22 cellular contexts compared by ENCODE assay signal in the genomic region with DNA sequence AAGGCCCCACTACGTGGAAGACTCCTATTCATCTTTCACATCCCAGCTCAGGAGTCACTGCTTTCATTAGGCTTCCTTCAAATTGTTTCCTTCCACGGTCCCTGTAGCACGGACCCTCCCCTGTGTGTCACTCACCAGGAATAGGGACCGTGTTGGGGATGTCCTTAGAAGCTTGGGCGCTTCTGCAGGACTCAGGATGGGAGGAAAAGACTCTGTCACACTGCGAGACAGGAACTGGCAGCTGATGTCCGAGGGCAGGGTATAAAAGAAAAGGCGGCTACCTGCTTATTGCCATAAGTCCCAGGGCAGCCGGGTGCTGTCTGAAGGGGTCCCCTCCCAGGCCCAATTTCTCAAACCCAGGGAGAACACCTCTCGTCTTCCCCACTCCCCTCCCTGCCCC.
DNase-seq lines count a peak whose midpoint lies in the region; ATAC-seq and TF ChIP-seq lines count a peak whose summit lies in the region.
"Had no signal": no experiment of that assay in that cellular context is flagged by ENCODE, and none has a peak within 500 bp of the region (broad histone marks: within the 10 kb centered on the region; RNA-seq: fewer than 3 reads in every experiment).

No MANE protein-coding gene starts in this region.

- no peak for TF ChIP-seq CTCF in vagina (IDR thresholded peaks at IDR 0.05)

- no peaks in the 10 kb centered on the region for H3K9me3 Mint-ChIP-seq in activated CD8-positive, alpha-beta memory T cell treated with anti-CD3 and anti-CD28 coated beads, Interleukin-2, amount 10 ng/mL, durations not matched to agents 7 days and 5 days (ENCODE audit: low read depth)
- H3K9me3 Mint-ChIP-seq: CD8-positive, alpha-beta memory T cell had no signal

- no peak overlapping the region for H3K4me3 ChIP-seq in vagina
- H3K4me3 ChIP-seq: Peyer's patch had no signal

- H3K27me3 Mint-ChIP-seq in activated CD8-positive, alpha-beta memory T cell treated with anti-CD3 and anti-CD28 coated beads, Interleukin-2, amount 10 ng/mL, durations not matched to agents 7 days and 5 days = peaks cover 21% of the 10 kb centered on the region

- intact Hi-C loops in vagina (cut with DNase I) = no loop called here

- H3K36me3 Mint-ChIP-seq in activated CD8-positive, alpha-beta memory T cell treated with anti-CD3 and anti-CD28 coated beads, Interleukin-2, amount 10 ng/mL, durations not matched to agents 7 days and 5 days = peaks cover 7% of the 10 kb centered on the region

- H3K27me3 ChIP-seq in vagina = no peaks in the 10 kb centered on the region
- H3K27me3 ChIP-seq: BE2C, Peyer's patch had no signal

- H3K4me1 Mint-ChIP-seq in activated CD8-positive, alpha-beta memory T cell treated with anti-CD3 and anti-CD28 coated beads, Interleukin-2, amount 10 ng/mL, durations not matched to agents 7 days and 5 days = peaks cover 3% of the 10 kb centered on the region
- H3K4me1 Mint-ChIP-seq: CD14-positive monocyte had no signal

- H3K4me3 Mint-ChIP-seq in activated CD8-positive, alpha-beta memory T cell treated with anti-CD3 and anti-CD28 coated beads, Interleukin-2, amount 10 ng/mL, durations not matched to agents 7 days and 5 days = no peak overlapping the region
- H3K4me3 Mint-ChIP-seq: CD14-positive monocyte; CD8-positive, alpha-beta memory T cell had no signal

- H3K4me1 ChIP-seq in vagina = no peaks in the 10 kb centered on the region
- H3K4me1 ChIP-seq: BE2C, Peyer's patch had no signal

- ATAC-seq in activated CD8-positive, alpha-beta memory T cell treated with anti-CD3 and anti-CD28 coated beads, Interleukin-2, amount 10 ng/mL, durations not matched to agents 7 days and 5 days = no peak

- no peak for TF ChIP-seq POLR2A in vagina (IDR thresholded peaks at IDR 0.05)

- no peaks in the 10 kb centered on the region for H3K36me3 ChIP-seq in vagina
- H3K36me3 ChIP-seq: BE2C, Peyer's patch had no signal

- CTCF ChIA-PET in activated CD8-positive, alpha-beta memory T cell treated with anti-CD3 and anti-CD28 coated beads, Interleukin-2, amount 10 ng/mL, durations not matched to agents 7 days and 5 days (lab: Charles Lee) = no interaction called here

- H3K27ac Mint-ChIP-seq in activated CD8-positive, alpha-beta memory T cell treated with anti-CD3 and anti-CD28 coated beads, Interleukin-2, amount 10 ng/mL, durations not matched to agents 7 days and 5 days = no peak overlapping the region

- no peak overlapping the region for H3K27ac ChIP-seq in vagina
- H3K27ac ChIP-seq: Peyer's patch had no signal

- peak; percentile 7 for DNase-seq in activated CD8-positive, alpha-beta memory T cell treated with anti-CD3 and anti-CD28 coated beads, Interleukin-2, amount 10 ng/mL, durations not matched to agents 7 days and 5 days
- no peak for DNase-seq in activated CD8-positive, alpha-beta memory T cell treated with anti-CD3 and anti-CD28 coated beads, Interleukin-2, amount 50 U/mL, for 48 hours
- peak; percentile 11 for DNase-seq in SK-N-DZ (ENCODE audit: low spot score)
- peak; percentile 50 for DNase-seq in islet precursor cell
- peak; percentile 54 to 64 for DNase-seq in vagina (ENCODE audit: extremely low spot score in 2 of 2)
- DNase-seq in DMS114 treated with DMSO at 0.1 percent for 48 hours (lab: John Stamatoyannopoulos, UW; ENCODE audit: unreplicated experiment) = no peak
- no peak for DNase-seq in stimulated activated CD4-positive, alpha-beta T cell treated with anti-CD3 and anti-CD28 coated beads, Interleukin-4, amount 100 ng/mL, for 24 hours
- DNase-seq: BE2C; Calu3; CD8-positive, alpha-beta memory T cell; DND-41; HCEC 1CT; IMR-90; KG1; MM.1S; NCI-H1048; NCI-H446; NCI-H524 treated with DMSO at 0.1 percent for 48 hours; OCI-M1; Peyer's patch; SIG-M5 had no signal

- no peaks in the 10 kb centered on the region for H3K9me3 ChIP-seq in vagina
- H3K9me3 ChIP-seq: BE2C, Peyer's patch had no signal

Comparison
In these comparisons a context has a peak if more than half of its experiments do, and no peak if none do; other contexts are left out.
1. DNase-seq: peak in activated CD8-positive, alpha-beta memory T cell treated with anti-CD3 and anti-CD28 coated beads, Interleukin-2, amount 10 ng/mL, durations not matched to agents 7 days and 5 days (single experiment), SK-N-DZ (single experiment), islet precursor cell (single experiment) and vagina (2 of 2); none in activated CD8-positive, alpha-beta memory T cell treated with anti-CD3 and anti-CD28 coated beads, Interleukin-2, amount 50 U/mL, for 48 hours (single experiment), DMS114 treated with DMSO at 0.1 percent for 48 hours (single experiment) and stimulated activated CD4-positive, alpha-beta T cell treated with anti-CD3 and anti-CD28 coated beads, Interleukin-4, amount 100 ng/mL, for 24 hours (single experiment).